In genomic region chr6:35664945-35665344, GRCh38 we compare ENCODE assay signal across 22 cellular contexts. TPM values are rescaled to one million over a fixed set of nuclear protein-coding genes. Genes with fewer than 3 reads are reported as not detected.
DNase-seq lines count a peak whose midpoint lies in the region; ATAC-seq and TF ChIP-seq lines count a peak whose summit lies in the region.
"Had no signal": no experiment of that assay in that cellular context is flagged by ENCODE, and none has a peak within 500 bp of the region (broad histone marks: within the 10 kb centered on the region; RNA-seq: fewer than 3 reads in every experiment).

No MANE protein-coding gene starts in this region.

- peaks cover 39% of the 10 kb centered on the region for H3K79me2 ChIP-seq in osteoblast (ENCODE audit: insufficient read depth, low read length)

- no peak for ATAC-seq in left colon

- H4K20me1 ChIP-seq in osteoblast (ENCODE audit: insufficient read depth, low read length), result no peaks in the 10 kb centered on the region

- peaks cover 50% of the 10 kb centered on the region for H3K4me1 ChIP-seq in osteoblast (ENCODE audit: insufficient read depth, low read length)
- H3K4me1 ChIP-seq: uterus had no signal

- H3K27ac ChIP-seq in osteoblast (ENCODE audit: low read depth, low read length), result peak overlapping the region; percentile 73
- H3K27ac ChIP-seq: right atrium auricular region, suprapubic skin, uterus had no signal

- no peak overlapping the region for H3K4me3 ChIP-seq in osteoblast (ENCODE audit: insufficient read depth, low read length)
- H3K4me3 ChIP-seq: right atrium auricular region, suprapubic skin, uterus had no signal

- no peak for TF ChIP-seq CTCF in osteoblast (IDR thresholded peaks at IDR 0.05; ENCODE audit: extremely low read depth, low read depth, low read length)

- H2AFZ ChIP-seq in osteoblast (ENCODE audit: low read length), result peak overlapping the region; percentile 25

- no peaks in the 10 kb centered on the region for H3K27me3 ChIP-seq in osteoblast (ENCODE audit: insufficient read depth, low read length)
- H3K27me3 ChIP-seq: adrenal gland, right atrium auricular region, suprapubic skin, uterus had no signal

- H3K9me3 ChIP-seq in osteoblast (ENCODE audit: low read depth, low read length), result no peaks in the 10 kb centered on the region
- H3K9me3 ChIP-seq: adrenal gland, right atrium auricular region, suprapubic skin, uterus had no signal

- H3K36me3 ChIP-seq in osteoblast (ENCODE audit: insufficient read depth, low read length), result no peaks in the 10 kb centered on the region
- H3K36me3 ChIP-seq: adrenal gland, uterus had no signal

- intact Hi-C loops in left colon (cut with DNase I, micrococcal nuclease), result no loop called here

- peak overlapping the region; percentile 38 for H3K4me2 ChIP-seq in osteoblast (ENCODE audit: insufficient read depth, low read length)

- peak; percentile 30 to 35 for DNase-seq in activated CD4-positive, alpha-beta T cell treated with anti-CD3 and anti-CD28 coated beads for 4 hours
- no peak for DNase-seq in activated CD4-positive, alpha-beta T cell treated with anti-CD3 and anti-CD28 coated beads for 1 hour
- DNase-seq in ELR (ENCODE audit: low read depth) (peak; percentile 30), amniotic epithelial cell (ENCODE audit: low read depth) (peak; percentile 48), osteoblast (ENCODE audit: insufficient read length, low spot score, missing footprints) (no peak), HuH-7.5 (ENCODE audit: low spot score) (no peak), NCI-H82 (lab: John Stamatoyannopoulos, UW) (no peak), left colon (no peak)
- DNase-seq: ACHN; activated B cell treated with CpG ODN at 0.5 μM for 24 hours; activated CD8-positive, alpha-beta memory T cell treated with anti-CD3 and anti-CD28 coated beads, Interleukin-2, amount 10 ng/mL, durations not matched to agents 7 days and 5 days; activated effector memory CD4-positive, alpha-beta T cell treated with Interleukin-2 at 50 U/mL for 16 hours; adrenal gland; CD4-positive, alpha-beta T cell; kidney; mesenchymal stem cell; NCI-H1930; NCI-H510A; T1000; uterus had no signal

RNA-seq across cellular contexts. Expression of gene FKBP5, which starts 23.8 kb away (rescaled TPM):
- total RNA-seq in osteoblast, result 5.1 and 6.2 TPM in 2 replicates
- total RNA-seq in left colon, result 100 to 1,000 TPM in 1 of 2 donors, 10 to 100 TPM in 1; 40.3 to 252 TPM

Comparison
In these comparisons a context has a peak if more than half of its experiments do, and no peak if none do; other contexts are left out.
1. DNase-seq: peak in activated CD4-positive, alpha-beta T cell treated with anti-CD3 and anti-CD28 coated beads for 4 hours (2 of 2), ELR (single experiment) and amniotic epithelial cell (single experiment); none in activated CD4-positive, alpha-beta T cell treated with anti-CD3 and anti-CD28 coated beads for 1 hour (single experiment), osteoblast (single experiment), HuH-7.5 (single experiment), NCI-H82 (single experiment) and left colon (0 of 2).